9 cellular contexts compared by ENCODE assay signal in the genomic region with DNA sequence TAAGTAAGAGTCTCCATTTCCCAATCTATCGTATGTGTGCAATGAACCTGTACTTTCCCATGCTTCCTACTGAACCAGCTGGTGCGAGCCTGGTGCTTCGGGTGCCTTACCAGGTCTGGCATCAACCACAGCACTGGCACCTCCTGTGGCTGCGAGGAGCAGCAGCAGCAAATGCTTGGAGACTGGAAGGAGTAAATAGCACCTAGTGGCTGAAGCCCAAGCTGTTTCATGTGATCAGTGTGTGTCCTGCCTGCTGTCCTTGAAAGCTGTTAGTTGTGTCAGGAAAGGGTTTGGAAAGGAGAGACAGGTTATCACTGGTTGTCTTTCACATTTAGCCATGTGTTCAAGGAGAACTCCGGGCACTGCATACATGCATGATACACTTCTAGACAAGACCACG. TPM values are rescaled to one million over a fixed set of nuclear protein-coding genes. Genes with fewer than 3 reads are reported as not detected.
DNase-seq lines count a peak whose midpoint lies in the region; ATAC-seq and TF ChIP-seq lines count a peak whose summit lies in the region.
"Had no signal": no experiment of that assay in that cellular context is flagged by ENCODE, and none has a peak within 500 bp of the region (broad histone marks: within the 10 kb centered on the region; RNA-seq: fewer than 3 reads in every experiment).

No MANE protein-coding gene starts in this region.

- TF ChIP-seq CTCF in LNCAP (IDR thresholded peaks at IDR 0.05): peak; percentile 71
- peak in 4 of 6 experiments; percentile 9 to 47 (median 35) for TF ChIP-seq CTCF in adrenal gland (IDR thresholded peaks at IDR 0.05)

- TF ChIP-seq POLR2A in adrenal gland (IDR thresholded peaks at IDR 0.05): no peak

- ATAC-seq in GM21717 (IDR thresholded peaks at IDR 0.05; ENCODE audit: unreplicated experiment) (no peak), HG03045 (IDR thresholded peaks at IDR 0.05; ENCODE audit: unreplicated experiment) (no peak)
- ATAC-seq in activated CD4-positive, CD25-positive, alpha-beta regulatory T cell treated with anti-CD3 and anti-CD28 coated beads, Interleukin-2, amount 50 U/mL, for 24 hours: no peak

- intact Hi-C loops in adrenal gland (cut with DNase I): no loop called here

- H3K9me3 ChIP-seq in adrenal gland (replicated peaks in 1 of 3): no peaks in the 10 kb centered on the region

- H3K36me3 ChIP-seq in adrenal gland (replicated peaks in 1 of 2): no peaks in the 10 kb centered on the region

- no peaks in the 10 kb centered on the region for H3K4me1 ChIP-seq in adrenal gland (replicated peaks in 1 of 2)

- 56 to 65% (median 58%) methylated on average over 6 of the region's 6 CpGs for WGBS in adrenal gland, 4 donors

- H3K27me3 ChIP-seq in adrenal gland: peaks cover 4% of the 10 kb centered on the region

- no peak overlapping the region for H3K27ac ChIP-seq in adrenal gland

- H3K4me3 ChIP-seq in adrenal gland: no peak overlapping the region

- peak; percentile 13 for DNase-seq in COLO829 (ENCODE audit: low spot score)
- peak in 6 of 7 donors; percentile 21 to 73 (median 52) for DNase-seq in adrenal gland
- peak; percentile 80 for DNase-seq in kidney tubule cell (ENCODE audit: low spot score)
- DNase-seq in NCI-H345 treated with DMSO at 0.1 percent for 48 hours (lab: John Stamatoyannopoulos, UW; ENCODE audit: unreplicated experiment): no peak
- DNase-seq: NCI-H2029 had no signal

RNA-seq across cellular contexts. Expression of a gene that starts 31.8 kb away (rescaled TPM):
- 1 to 10 TPM; 1.4 to 9.8 (median 3.5) TPM for total RNA-seq in adrenal gland
- 10 to 100 TPM in 1 of 3 donors, 1 to 10 TPM in 2; 4.6 to 18.2 (median 5.3) TPM for polyA plus RNA-seq in adrenal gland
